In genomic region chr11:108648528-108648885, GRCh38 we compare ENCODE assay signal across 12 cellular contexts. TPM values are rescaled to one million over a fixed set of nuclear protein-coding genes. Genes with fewer than 3 reads are reported as not detected.
DNase-seq lines count a peak whose midpoint lies in the region; ATAC-seq, FAIRE-seq and TF ChIP-seq lines count a peak whose summit lies in the region.
"Had no signal": no experiment of that assay in that cellular context is flagged by ENCODE, and none has a peak within 500 bp of the region (broad histone marks: within the 10 kb centered on the region; RNA-seq: fewer than 3 reads in every experiment).

No MANE protein-coding gene starts in this region.

- in situ Hi-C loops in transverse colon (cut with MboI; ENCODE audit: low pct_ligation_motif_present in 1 of 4, low pct_unique_long_range_greater_than_20kb in 1 of 4, low sequenced_read_pairs in 3 of 4) = loop anchor here in 1 of 4 donors (10.0 kb wide), 1 partner anchor 234 kb away; no protein-coding TSS in a partner anchor

- no peak overlapping the region for H3K14ac ChIP-seq in H1 (ENCODE audit: insufficient read length)

- no peak overlapping the region for H3K18ac ChIP-seq in H1 (ENCODE audit: extremely low read depth, low read length)

- H3K27me3 ChIP-seq in CD4-positive, alpha-beta T cell (ENCODE audit: control insufficient read depth, insufficient read depth, low read length) = no peaks in the 10 kb centered on the region
- H3K27me3 ChIP-seq in KMS-11 (ENCODE audit: insufficient read depth, low read depth) = no peaks in the 10 kb centered on the region
- peaks cover 0 to 1% (median 0%) of the 10 kb centered on the region in 4 experiments; a peak in 1 of 7 replicates for H3K27me3 ChIP-seq in H1 (replicated peaks in 1 of 4; ENCODE audit: control insufficient read depth in 3 of 4, extremely low read depth in 1 of 4, insufficient read depth in 3 of 4, low read length in 3 of 4)
- no peaks in the 10 kb centered on the region for H3K27me3 ChIP-seq in parathyroid adenoma (ENCODE audit: control insufficient read depth, insufficient read depth, low read length)
- no peaks in the 10 kb centered on the region for H3K27me3 ChIP-seq in transverse colon
- H3K27me3 ChIP-seq: adrenal gland, stomach had no signal

- no peak overlapping the region for H2BK15ac ChIP-seq in H1 (ENCODE audit: low read length)

- H3K56ac ChIP-seq in H1 (replicated peaks; ENCODE audit: insufficient read length, low read depth, low read length) = no peak overlapping the region

- H3K4me2 ChIP-seq in KMS-11 (no peak overlapping the region), H1 (ENCODE audit: insufficient read depth in 1 of 2, low read depth in 2 of 2, low read length in 2 of 2) (no peak overlapping the region), parathyroid adenoma (ENCODE audit: low read length) (no peak overlapping the region)

- no peak overlapping the region for H4K5ac ChIP-seq in H1 (ENCODE audit: insufficient read length, low read depth, low read length)

- no peak overlapping the region for H4K91ac ChIP-seq in H1 (replicated peaks; ENCODE audit: insufficient read length, low read length)

- H3K4me1 Mint-ChIP-seq in CD4-positive, alpha-beta T cell (ENCODE audit: low read depth) = no peaks in the 10 kb centered on the region
- H3K4me1 Mint-ChIP-seq: central memory CD8-positive, alpha-beta T cell; memory B cell; neural crest cell had no signal

- no peaks in the 10 kb centered on the region for H3K27me3 Mint-ChIP-seq in CD4-positive, alpha-beta T cell

- CTCF ChIA-PET in CD4-positive, alpha-beta T cell (lab: Charles Lee) = interaction anchor here (1.3 to 1.4 kb wide), 2 partner anchors 16 to 226 kb away, joined by 3 to 4 read pairs; partner anchors contain the start of gene DDX10
- CTCF ChIA-PET in H1 (lab: Charles Lee; ENCODE audit: partially characterized antibody) = interaction anchor here (0.6 to 3.1 kb wide), 23 partner anchors 16 to 530 kb away, joined by 3 to 12 read pairs (median 4); partner anchors contain the start of genes C11orf65 and DDX10

- 92% methylated on average over 2 of the region's 2 CpGs; no CpG with 5 or more reads in 1 of the 2 experiments for WGBS in H1 (ENCODE audit: extremely low coverage in 1 of 2, insufficient coverage in 1 of 2, insufficient read length in 1 of 2, insufficient replicate concordance in 2 of 2, low coverage in 1 of 2, low lambda C conversion rate in 2 of 2, missing lambda C conversion rate in 1 of 2), 2 experiments
- 83 to 90% methylated on average over 2 of the region's 2 CpGs for whole genome bisulfite sequencing in transverse colon (ENCODE audit: low coverage in 1 of 2), 2 donors

- TF ChIP-seq CTCF in CD4-positive, alpha-beta T cell (IDR thresholded peaks at IDR 0.05) = peak; percentile 28
- peak; percentile 31 for TF ChIP-seq CTCF in KMS-11 (conservative IDR thresholded peaks at IDR 0.05; ENCODE audit: low read depth, low read length)
- no peak for TF ChIP-seq CTCF in H1 (IDR thresholded peaks at IDR 0.05; ENCODE audit: control extremely low read depth in 1 of 3, insufficient read depth in 1 of 3, low read depth in 1 of 3, low read length in 3 of 3)
- no peak for TF ChIP-seq CTCF in parathyroid adenoma (IDR thresholded peaks at IDR 0.05)
- no peak for TF ChIP-seq CTCF in transverse colon (IDR thresholded peaks at IDR 0.05)

- H3K9ac ChIP-seq in KMS-11 (no peak overlapping the region), H1 (replicated peaks in 1 of 4; ENCODE audit: extremely low read depth in 1 of 4, low read depth in 3 of 4, low read length in 3 of 4) (no peak overlapping the region), parathyroid adenoma (no peak overlapping the region)

- no peaks in the 10 kb centered on the region for H3K79me1 ChIP-seq in H1 (ENCODE audit: low read depth, low read length)

- H3K27ac Mint-ChIP-seq in CD4-positive, alpha-beta T cell = no peak overlapping the region
- H3K27ac Mint-ChIP-seq: memory B cell had no signal

- no peak overlapping the region for H3K27ac ChIP-seq in CD4-positive, alpha-beta T cell (ENCODE audit: low read depth, low read length)
- H3K27ac ChIP-seq in KMS-11 (no peak overlapping the region), H1 (ENCODE audit: low read depth, low read length) (no peak overlapping the region), parathyroid adenoma (peak overlapping the region; percentile 72), transverse colon (no peak overlapping the region)
- H3K27ac ChIP-seq: stomach had no signal

- H2BK12ac ChIP-seq in H1 (ENCODE audit: low read depth, low read length) = no peak overlapping the region

- TF ChIP-seq RAD21 in H1 (IDR thresholded peaks at IDR 0.05 in 1 of 2, conservative IDR thresholded peaks at IDR 0.05 in 1 of 2; ENCODE audit: low read depth in 2 of 2, low read length in 2 of 2) = no peak

- no peaks in the 10 kb centered on the region for H3K23me2 ChIP-seq in H1 (ENCODE audit: low read depth, low read length)

- H3K36me3 ChIP-seq in KMS-11 (ENCODE audit: insufficient read depth) = no peaks in the 10 kb centered on the region
- H3K36me3 ChIP-seq in H1 (ENCODE audit: control insufficient read depth in 2 of 4, insufficient read depth in 4 of 4, low read length in 3 of 4) = no peaks in the 10 kb centered on the region
- H3K36me3 ChIP-seq in parathyroid adenoma (ENCODE audit: control insufficient read depth, insufficient read depth, low read length) = no peaks in the 10 kb centered on the region
- no peaks in the 10 kb centered on the region for H3K36me3 ChIP-seq in transverse colon
- H3K36me3 ChIP-seq: adrenal gland, stomach had no signal

- H2BK120ac ChIP-seq in H1 (replicated peaks; ENCODE audit: low read depth, low read length) = no peak overlapping the region

- H2AFZ ChIP-seq in KMS-11 (ENCODE audit: low read depth) (no peak overlapping the region), H1 (ENCODE audit: low read length) (peak overlapping the region; percentile 73; the same call in 1 of the 2 replicates), parathyroid adenoma (peak overlapping the region; percentile 56)

- H3K9me3 Mint-ChIP-seq in CD4-positive, alpha-beta T cell = no peaks in the 10 kb centered on the region
- H3K9me3 Mint-ChIP-seq: central memory CD8-positive, alpha-beta T cell had no signal

- TF ChIP-seq EP300 in H1 (IDR thresholded peaks at IDR 0.05; ENCODE audit: borderline replicate concordance in 1 of 2, low read depth in 2 of 2, low read length in 2 of 2) (no peak), transverse colon (IDR thresholded peaks at IDR 0.05; ENCODE audit: low read depth) (no peak)

- H3K4me1 ChIP-seq in KMS-11 (ENCODE audit: low read depth, poor library complexity, severe bottlenecking) (no peaks in the 10 kb centered on the region), H1 (replicated peaks in 1 of 4; ENCODE audit: control insufficient read depth in 3 of 4, insufficient read depth in 4 of 4, low read length in 3 of 4) (peaks cover 0 to 10% (median 0%) of the 10 kb centered on the region in 4 experiments; a peak in 4 of 7 replicates), parathyroid adenoma (peaks cover 10% of the 10 kb centered on the region), transverse colon (peaks cover 0 to 15% (median 7%) of the 10 kb centered on the region in 4 donors)

- H3K4ac ChIP-seq in H1 (replicated peaks; ENCODE audit: insufficient read length, low read depth, low read length) = no peak overlapping the region

- H4K20me1 ChIP-seq in KMS-11 (ENCODE audit: insufficient read depth) = no peaks in the 10 kb centered on the region
- no peaks in the 10 kb centered on the region for H4K20me1 ChIP-seq in H1 (replicated peaks in 1 of 2; ENCODE audit: control insufficient read depth in 1 of 2, insufficient read depth in 2 of 2, low read length in 2 of 2)

- no peak overlapping the region for H2BK5ac ChIP-seq in H1 (ENCODE audit: low read depth, low read length)

- no peak for TF ChIP-seq POLR2A in H1 (IDR thresholded peaks at IDR 0.05; ENCODE audit: control extremely low read depth in 1 of 2, low read depth in 2 of 2, low read length in 2 of 2)
- TF ChIP-seq POLR2A in transverse colon (IDR thresholded peaks at IDR 0.05) = no peak

- H3K4me3 Mint-ChIP-seq in CD4-positive, alpha-beta T cell = no peak overlapping the region
- H3K4me3 Mint-ChIP-seq: central memory CD8-positive, alpha-beta T cell; memory B cell; neural crest cell had no signal

- H2BK20ac ChIP-seq in H1 (ENCODE audit: low read length) = no peak overlapping the region

- H3K79me2 ChIP-seq in KMS-11 (ENCODE audit: insufficient read depth, low read depth) = no peaks in the 10 kb centered on the region
- no peaks in the 10 kb centered on the region for H3K79me2 ChIP-seq in H1 (ENCODE audit: control insufficient read depth in 1 of 2, insufficient read depth in 2 of 2, low read length in 2 of 2)
- no peaks in the 10 kb centered on the region for H3K79me2 ChIP-seq in parathyroid adenoma

- no peak overlapping the region for H2AK5ac ChIP-seq in H1 (ENCODE audit: low read depth, low read length)

- H3K36me3 Mint-ChIP-seq in CD4-positive, alpha-beta T cell (ENCODE audit: low read depth) = no peaks in the 10 kb centered on the region
- H3K36me3 Mint-ChIP-seq: memory B cell had no signal

- no peaks in the 10 kb centered on the region for H3K9me3 ChIP-seq in CD4-positive, alpha-beta T cell (ENCODE audit: control insufficient read depth, low read length)
- H3K9me3 ChIP-seq in H1 (ENCODE audit: insufficient read depth in 2 of 2, low read depth in 1 of 2, low read length in 1 of 2) (no peaks in the 10 kb centered on the region), parathyroid adenoma (ENCODE audit: control insufficient read depth, low read length) (no peaks in the 10 kb centered on the region), transverse colon (no peaks in the 10 kb centered on the region)
- H3K9me3 ChIP-seq: adrenal gland, stomach had no signal

- POLR2A ChIA-PET in CD4-positive, alpha-beta T cell (lab: Charles Lee) = no interaction called here
- POLR2A ChIA-PET in H1 (lab: Charles Lee; ENCODE audit: partially characterized antibody) = interaction anchor here (1.2 kb wide), 1 partner anchor 181 kb away, joined by 3 read pairs; the partner anchor contains the start of gene C11orf65

- H3K4me3 ChIP-seq in KMS-11 (IDR thresholded peaks at IDR 0.05; ENCODE audit: insufficient read depth, low read depth, low read length) = no peak overlapping the region
- H3K4me3 ChIP-seq in H1 (ENCODE audit: extremely low read depth in 1 of 4, insufficient read depth in 2 of 4, low read depth in 3 of 4, low read length in 4 of 4) = no peak overlapping the region
- no peak overlapping the region for H3K4me3 ChIP-seq in parathyroid adenoma (ENCODE audit: low read depth, low read length)
- H3K4me3 ChIP-seq in transverse colon = no peak overlapping the region
- H3K4me3 ChIP-seq: adrenal gland, stomach had no signal

- H3K23ac ChIP-seq in H1 (ENCODE audit: insufficient read length) = no peak overlapping the region

- intact Hi-C loops in CD4-positive, alpha-beta T cell (cut with DNase I, micrococcal nuclease) = loop anchor here (1.0 to 10.0 kb wide), 11 partner anchors 154 to 731 kb away; partner anchors contain the start of genes CUL5 (in 2 of the 2) and POGLUT3 (in 1 of the 2)
- intact Hi-C loops in transverse colon (cut with DNase I; ENCODE audit: low total_unique reads) = loop anchor here (5.0 kb wide), 1 partner anchor 231 kb away; no protein-coding TSS in a partner anchor

- no peak overlapping the region for H4K8ac ChIP-seq in H1 (ENCODE audit: extremely low read depth, insufficient read depth, low read length)

- no peak for FAIRE-seq in H1 (lab: Jason Lieb, UNC)

- ATAC-seq in CD4-positive, alpha-beta T cell (ENCODE audit: poor library complexity) = no peak
- ATAC-seq in GM21423 (IDR thresholded peaks at IDR 0.05; ENCODE audit: unreplicated experiment) = no peak

- DNase-seq in CD4-positive, alpha-beta T cell = no peak
- no peak for DNase-seq in H1 (ENCODE audit: low read depth in 1 of 2, low spot score in 2 of 2)
- no peak for DNase-seq in stimulated activated CD4-positive, alpha-beta T cell treated with anti-CD3 and anti-CD28 coated beads, Interleukin-2, amount 100 ng/mL, for 48 hours
- no peak for DNase-seq in transverse colon

RNA-seq across cellular contexts. Expression of gene DDX10, which starts 16.4 kb away (rescaled TPM):
- 10 to 100 TPM; 15.0 to 15.4 TPM for total RNA-seq in CD4-positive, alpha-beta T cell
- 44.9 and 52.2 TPM in 2 replicates for total RNA-seq in H1 (2021; fragmentation: NEBNext Ultra II Directional; extraction: Animal tissue kit (Norgen Biotek cat#: 25700))
- 27.7 and 49.2 TPM in 2 replicates for polyA plus RNA-seq in H1 (2011; rRNA removed)
- polyA plus RNA-seq in H1 (2011; cell fraction: cytosol; rRNA removed) = 35.2 TPM
- polyA plus RNA-seq in H1 (2011; cell fraction: nucleus; rRNA removed) = 26.5 TPM
- 30.4 to 47.2 TPM (median 35.5 TPM) in 4 replicates for polyA plus RNA-seq in H1 (2012, experiment 1 of 2)
- polyA plus RNA-seq in H1 (2012, experiment 2 of 2) = 3.4 TPM
- polyA plus RNA-seq in H1 (2013, experiment 1 of 2) = 64.9 TPM
- polyA plus RNA-seq in H1 (2013, experiment 2 of 2) = 69.2 TPM
- 51.9 and 52.4 TPM in 2 replicates for polyA minus RNA-seq in H1 (2011; rRNA and poly(A)+ RNA removed)
- 18.6 TPM for polyA minus RNA-seq in H1 (2011; cell fraction: cytosol; rRNA and poly(A)+ RNA removed)
- polyA minus RNA-seq in H1 (2011; cell fraction: nucleus; rRNA and poly(A)+ RNA removed) = 63.7 TPM
- 10 to 100 TPM in 2 of 4 donors, 1 to 10 TPM in 2; 7.6 to 38.2 (median 12.6) TPM for total RNA-seq in transverse colon

RNA-seq across cellular contexts. Expression of gene EXPH5, which starts 54.9 kb away (rescaled TPM):
- total RNA-seq in CD4-positive, alpha-beta T cell = 1 to 10 TPM; 2.0 to 3.7 TPM
- total RNA-seq in H1 (2021; fragmentation: NEBNext Ultra II Directional; extraction: Animal tissue kit (Norgen Biotek cat#: 25700)) = 11.5 and 11.9 TPM in 2 replicates
- polyA plus RNA-seq in H1 (2011; rRNA removed) = 0.86 and 1.1 TPM in 2 replicates
- 1.3 TPM for polyA plus RNA-seq in H1 (2011; cell fraction: cytosol; rRNA removed)
- polyA plus RNA-seq in H1 (2011; cell fraction: nucleus; rRNA removed) = 2.2 TPM
- polyA plus RNA-seq in H1 (2012, experiment 1 of 2) = 0.84 to 2.2 TPM (median 1.1 TPM) in 4 replicates
- 0.13 TPM for polyA plus RNA-seq in H1 (2012, experiment 2 of 2)
- polyA plus RNA-seq in H1 (2013, experiment 1 of 2) = 4.6 TPM
- 4.0 TPM for polyA plus RNA-seq in H1 (2013, experiment 2 of 2)
- polyA minus RNA-seq in H1 (2011; rRNA and poly(A)+ RNA removed) = 12.2 and 15.9 TPM in 2 replicates
- 5.9 TPM for polyA minus RNA-seq in H1 (2011; cell fraction: cytosol; rRNA and poly(A)+ RNA removed)
- 19.7 TPM for polyA minus RNA-seq in H1 (2011; cell fraction: nucleus; rRNA and poly(A)+ RNA removed)
- total RNA-seq in transverse colon = 10 to 100 TPM; 19.8 to 73.8 (median 33.2) TPM

Comparison
In these comparisons a context has a peak if more than half of its experiments do, and no peak if none do; other contexts are left out.
1. CTCF ChIP-seq: peak in CD4-positive, alpha-beta T cell (single experiment) and KMS-11 (single experiment); none in H1 (0 of 3), parathyroid adenoma (single experiment) and transverse colon (0 of 5).